ENCODE assay signal across 20 cellular contexts in genomic region chr3:106210923-106211322, GRCh38.
DNase-seq lines count a peak whose midpoint lies in the region; ATAC-seq and TF ChIP-seq lines count a peak whose summit lies in the region.
"Had no signal": no experiment of that assay in that cellular context is flagged by ENCODE, and none has a peak within 500 bp of the region (broad histone marks: within the 10 kb centered on the region; RNA-seq: fewer than 3 reads in every experiment).

No MANE protein-coding gene starts in this region.

- peak overlapping the region; percentile 83 for H3K27ac Mint-ChIP-seq in activated CD8-positive, alpha-beta memory T cell treated with anti-CD3 and anti-CD28 coated beads, Interleukin-2, amount 10 ng/mL, durations not matched to agents 7 days and 5 days
- H3K27ac Mint-ChIP-seq in CD4-positive, alpha-beta memory T cell = peak overlapping the region in 5 of 7 donors; percentile 2 to 72 (median 31)
- H3K27ac Mint-ChIP-seq in activated CD4-positive, alpha-beta memory T cell treated with anti-CD3 and anti-CD28 coated beads, Interleukin-2, amount 10 ng/mL, durations not matched to agents 7 days and 5 days = peak overlapping the region; percentile 70
- H3K27ac Mint-ChIP-seq in activated naive CD8-positive, alpha-beta T cell treated with anti-CD3 and anti-CD28 coated beads, Interleukin-2, amount 50 U/mL, for 24 hours = peak overlapping the region; percentile 91
- H3K27ac Mint-ChIP-seq: CD8-positive, alpha-beta T cell had no signal

- no peak for ATAC-seq in activated CD8-positive, alpha-beta memory T cell treated with anti-CD3 and anti-CD28 coated beads, Interleukin-2, amount 10 ng/mL, durations not matched to agents 7 days and 5 days
- no peak for ATAC-seq in activated naive CD8-positive, alpha-beta T cell treated with anti-CD3 and anti-CD28 coated beads, Interleukin-2, amount 50 U/mL, for 24 hours
- ATAC-seq in upper lobe of right lung = no peak
- ATAC-seq: A549; CD8-positive, alpha-beta T cell had no signal

- peaks cover 2% of the 10 kb centered on the region for H3K9me3 Mint-ChIP-seq in activated CD8-positive, alpha-beta memory T cell treated with anti-CD3 and anti-CD28 coated beads, Interleukin-2, amount 10 ng/mL, durations not matched to agents 7 days and 5 days (ENCODE audit: low read depth)
- H3K9me3 Mint-ChIP-seq in CD4-positive, alpha-beta memory T cell = peaks cover 0 to 3% (median 0%) of the 10 kb centered on the region in 8 donors
- H3K9me3 Mint-ChIP-seq in activated CD4-positive, alpha-beta memory T cell treated with anti-CD3 and anti-CD28 coated beads, Interleukin-2, amount 10 ng/mL, durations not matched to agents 7 days and 5 days = peaks cover 14% of the 10 kb centered on the region
- H3K9me3 Mint-ChIP-seq in activated naive CD8-positive, alpha-beta T cell treated with anti-CD3 and anti-CD28 coated beads, Interleukin-2, amount 50 U/mL, for 24 hours = peaks cover 11% of the 10 kb centered on the region

- peak overlapping the region; percentile 54 for H3K4me3 Mint-ChIP-seq in activated CD8-positive, alpha-beta memory T cell treated with anti-CD3 and anti-CD28 coated beads, Interleukin-2, amount 10 ng/mL, durations not matched to agents 7 days and 5 days
- H3K4me3 Mint-ChIP-seq in CD4-positive, alpha-beta memory T cell = peak overlapping the region; percentile 30 to 61 (median 34)
- H3K4me3 Mint-ChIP-seq in activated CD4-positive, alpha-beta memory T cell treated with anti-CD3 and anti-CD28 coated beads, Interleukin-2, amount 10 ng/mL, durations not matched to agents 7 days and 5 days = peak overlapping the region; percentile 45
- peak overlapping the region; percentile 22 for H3K4me3 Mint-ChIP-seq in activated naive CD8-positive, alpha-beta T cell treated with anti-CD3 and anti-CD28 coated beads, Interleukin-2, amount 50 U/mL, for 24 hours
- H3K4me3 Mint-ChIP-seq: CD8-positive, alpha-beta T cell had no signal

- no peaks in the 10 kb centered on the region for H3K27me3 ChIP-seq in CD4-positive, alpha-beta memory T cell (ENCODE audit: insufficient read depth, low read length)
- H3K27me3 ChIP-seq in esophagus muscularis mucosa = no peaks in the 10 kb centered on the region
- H3K27me3 ChIP-seq in upper lobe of right lung = no peaks in the 10 kb centered on the region

- no peak for TF ChIP-seq CTCF in esophagus muscularis mucosa (IDR thresholded peaks at IDR 0.05)
- no peak for TF ChIP-seq CTCF in upper lobe of right lung (IDR thresholded peaks at IDR 0.05)

- H3K4me3 ChIP-seq in CD4-positive, alpha-beta memory T cell (ENCODE audit: low read length in 2 of 2) = no peak overlapping the region
- H3K4me3 ChIP-seq in esophagus muscularis mucosa (no peak overlapping the region), upper lobe of right lung (no peak overlapping the region)
- H3K4me3 ChIP-seq: A549 had no signal

- peaks cover 24% of the 10 kb centered on the region for H3K4me1 ChIP-seq in CD4-positive, alpha-beta memory T cell (ENCODE audit: insufficient read depth, low read length)
- peaks cover 0 to 13% (median 0%) of the 10 kb centered on the region in 4 donors for H3K4me1 ChIP-seq in esophagus muscularis mucosa
- H3K4me1 ChIP-seq in upper lobe of right lung = peaks cover 4% of the 10 kb centered on the region
- H3K4me1 ChIP-seq: A549 had no signal

- CTCF ChIA-PET in activated CD8-positive, alpha-beta memory T cell treated with anti-CD3 and anti-CD28 coated beads, Interleukin-2, amount 10 ng/mL, durations not matched to agents 7 days and 5 days (lab: Charles Lee) = interaction anchor here (0.8 kb wide), 1 partner anchor 12 kb away, joined by 3 read pairs; no protein-coding TSS in a partner anchor
- CTCF ChIA-PET in CD4-positive, alpha-beta memory T cell (lab: Charles Lee; ENCODE audit: partially characterized antibody) = no interaction called here
- CTCF ChIA-PET in activated CD4-positive, alpha-beta memory T cell treated with anti-CD3 and anti-CD28 coated beads, Interleukin-2, amount 10 ng/mL, durations not matched to agents 7 days and 5 days (lab: Charles Lee) = no interaction called here

- no peaks in the 10 kb centered on the region for H3K27me3 Mint-ChIP-seq in activated CD8-positive, alpha-beta memory T cell treated with anti-CD3 and anti-CD28 coated beads, Interleukin-2, amount 10 ng/mL, durations not matched to agents 7 days and 5 days
- no peaks in the 10 kb centered on the region for H3K27me3 Mint-ChIP-seq in CD4-positive, alpha-beta memory T cell
- H3K27me3 Mint-ChIP-seq in activated CD4-positive, alpha-beta memory T cell treated with anti-CD3 and anti-CD28 coated beads, Interleukin-2, amount 10 ng/mL, durations not matched to agents 7 days and 5 days = no peaks in the 10 kb centered on the region
- no peaks in the 10 kb centered on the region for H3K27me3 Mint-ChIP-seq in activated naive CD8-positive, alpha-beta T cell treated with anti-CD3 and anti-CD28 coated beads, Interleukin-2, amount 50 U/mL, for 24 hours

- POLR2A ChIA-PET in CD4-positive, alpha-beta memory T cell (lab: Charles Lee; ENCODE audit: partially characterized antibody) = no interaction called here
- POLR2A ChIA-PET in activated CD4-positive, alpha-beta memory T cell treated with anti-CD3 and anti-CD28 coated beads, Interleukin-2, amount 10 ng/mL, durations not matched to agents 7 days and 5 days (lab: Charles Lee) = no interaction called here

- no peaks in the 10 kb centered on the region for H3K36me3 ChIP-seq in CD4-positive, alpha-beta memory T cell (ENCODE audit: insufficient read depth, low read length)
- H3K36me3 ChIP-seq in esophagus muscularis mucosa (no peaks in the 10 kb centered on the region), upper lobe of right lung (no peaks in the 10 kb centered on the region)

- intact Hi-C loops in CD4-positive, alpha-beta memory T cell (cut with micrococcal nuclease) = no loop called here
- intact Hi-C loops in esophagus muscularis mucosa (cut with DNase I) = no loop called here
- intact Hi-C loops in upper lobe of right lung (cut with DNase I) = no loop called here

- H3K9me3 ChIP-seq in CD4-positive, alpha-beta memory T cell (ENCODE audit: control insufficient read depth in 1 of 2, low read length in 2 of 2) = no peaks in the 10 kb centered on the region
- H3K9me3 ChIP-seq in esophagus muscularis mucosa (no peaks in the 10 kb centered on the region), upper lobe of right lung (no peaks in the 10 kb centered on the region)
- H3K9me3 ChIP-seq: A549 had no signal

- 81% methylated on average over 3 of the region's 3 CpGs for WGBS in esophagus muscularis mucosa

- no peak for DNase-seq in activated CD8-positive, alpha-beta memory T cell treated with anti-CD3 and anti-CD28 coated beads, Interleukin-2, amount 10 ng/mL, durations not matched to agents 7 days and 5 days
- no peak for DNase-seq in activated CD8-positive, alpha-beta memory T cell treated with anti-CD3 and anti-CD28 coated beads, Interleukin-2, amount 50 U/mL, for 48 hours
- no peak for DNase-seq in CD4-positive, alpha-beta memory T cell
- no peak for DNase-seq in activated CD4-positive, alpha-beta memory T cell treated with anti-CD3 and anti-CD28 coated beads, Interleukin-2, amount 10 ng/mL, durations not matched to agents 7 days and 5 days
- no peak for DNase-seq in activated naive CD8-positive, alpha-beta T cell treated with anti-CD3 and anti-CD28 coated beads, Interleukin-2, amount 50 U/mL, for 24 hours
- no peak for DNase-seq in esophagus muscularis mucosa (ENCODE audit: extremely low spot score)
- no peak for DNase-seq in upper lobe of right lung
- no peak for DNase-seq in NCI-H82 treated with DMSO at 0.1 percent for 48 hours (lab: John Stamatoyannopoulos, UW; ENCODE audit: unreplicated experiment)
- DNase-seq: CD8-positive, alpha-beta T cell; DMS53; EL; Kasumi-1; MM.1S; NCI-H1105; NCI-H2081 treated with DMSO at 0.1 percent for 48 hours; NCI-H510A treated with DMSO at 0.1 percent for 48 hours; NCI-H774; OCI-M1; Right ventricle myocardium superior had no signal

- H3K4me1 Mint-ChIP-seq in activated CD8-positive, alpha-beta memory T cell treated with anti-CD3 and anti-CD28 coated beads, Interleukin-2, amount 10 ng/mL, durations not matched to agents 7 days and 5 days = peaks cover 66% of the 10 kb centered on the region
- peaks cover 24 to 46% (median 27%) of the 10 kb centered on the region in 4 donors for H3K4me1 Mint-ChIP-seq in CD4-positive, alpha-beta memory T cell
- peaks cover 62% of the 10 kb centered on the region for H3K4me1 Mint-ChIP-seq in activated CD4-positive, alpha-beta memory T cell treated with anti-CD3 and anti-CD28 coated beads, Interleukin-2, amount 10 ng/mL, durations not matched to agents 7 days and 5 days
- peaks cover 88% of the 10 kb centered on the region for H3K4me1 Mint-ChIP-seq in activated naive CD8-positive, alpha-beta T cell treated with anti-CD3 and anti-CD28 coated beads, Interleukin-2, amount 50 U/mL, for 24 hours

- peaks cover 26% of the 10 kb centered on the region for H3K36me3 Mint-ChIP-seq in activated CD8-positive, alpha-beta memory T cell treated with anti-CD3 and anti-CD28 coated beads, Interleukin-2, amount 10 ng/mL, durations not matched to agents 7 days and 5 days
- H3K36me3 Mint-ChIP-seq in CD4-positive, alpha-beta memory T cell = peaks cover 3 to 5% of the 10 kb centered on the region in 2 donors
- peaks cover 13% of the 10 kb centered on the region for H3K36me3 Mint-ChIP-seq in activated CD4-positive, alpha-beta memory T cell treated with anti-CD3 and anti-CD28 coated beads, Interleukin-2, amount 10 ng/mL, durations not matched to agents 7 days and 5 days (ENCODE audit: low read depth)
- peaks cover 7% of the 10 kb centered on the region for H3K36me3 Mint-ChIP-seq in activated naive CD8-positive, alpha-beta T cell treated with anti-CD3 and anti-CD28 coated beads, Interleukin-2, amount 50 U/mL, for 24 hours (ENCODE audit: low read depth)

- H3K27ac ChIP-seq in CD4-positive, alpha-beta memory T cell (ENCODE audit: low read depth, low read length) = no peak overlapping the region
- no peak overlapping the region for H3K27ac ChIP-seq in esophagus muscularis mucosa (replicated peaks in 1 of 4)
- H3K27ac ChIP-seq in upper lobe of right lung = no peak overlapping the region
- H3K27ac ChIP-seq: A549 had no signal

- no peak for TF ChIP-seq EP300 in esophagus muscularis mucosa (IDR thresholded peaks at IDR 0.05)

- TF ChIP-seq POLR2A in esophagus muscularis mucosa (IDR thresholded peaks at IDR 0.05; ENCODE audit: low read depth) = no peak

Comparison
In these comparisons a context has a peak if more than half of its experiments do, and no peak if none do; other contexts are left out.
1. H3K27ac Mint-ChIP-seq: peak in every context shown above with its lines; median percentile 91 in activated naive CD8-positive, alpha-beta T cell treated with anti-CD3 and anti-CD28 coated beads, Interleukin-2, amount 50 U/mL, for 24 hours; 83 in activated CD8-positive, alpha-beta memory T cell treated with anti-CD3 and anti-CD28 coated beads, Interleukin-2, amount 10 ng/mL, durations not matched to agents 7 days and 5 days; 70 in activated CD4-positive, alpha-beta memory T cell treated with anti-CD3 and anti-CD28 coated beads, Interleukin-2, amount 10 ng/mL, durations not matched to agents 7 days and 5 days; 31 in CD4-positive, alpha-beta memory T cell.